In the genomic region with DNA sequence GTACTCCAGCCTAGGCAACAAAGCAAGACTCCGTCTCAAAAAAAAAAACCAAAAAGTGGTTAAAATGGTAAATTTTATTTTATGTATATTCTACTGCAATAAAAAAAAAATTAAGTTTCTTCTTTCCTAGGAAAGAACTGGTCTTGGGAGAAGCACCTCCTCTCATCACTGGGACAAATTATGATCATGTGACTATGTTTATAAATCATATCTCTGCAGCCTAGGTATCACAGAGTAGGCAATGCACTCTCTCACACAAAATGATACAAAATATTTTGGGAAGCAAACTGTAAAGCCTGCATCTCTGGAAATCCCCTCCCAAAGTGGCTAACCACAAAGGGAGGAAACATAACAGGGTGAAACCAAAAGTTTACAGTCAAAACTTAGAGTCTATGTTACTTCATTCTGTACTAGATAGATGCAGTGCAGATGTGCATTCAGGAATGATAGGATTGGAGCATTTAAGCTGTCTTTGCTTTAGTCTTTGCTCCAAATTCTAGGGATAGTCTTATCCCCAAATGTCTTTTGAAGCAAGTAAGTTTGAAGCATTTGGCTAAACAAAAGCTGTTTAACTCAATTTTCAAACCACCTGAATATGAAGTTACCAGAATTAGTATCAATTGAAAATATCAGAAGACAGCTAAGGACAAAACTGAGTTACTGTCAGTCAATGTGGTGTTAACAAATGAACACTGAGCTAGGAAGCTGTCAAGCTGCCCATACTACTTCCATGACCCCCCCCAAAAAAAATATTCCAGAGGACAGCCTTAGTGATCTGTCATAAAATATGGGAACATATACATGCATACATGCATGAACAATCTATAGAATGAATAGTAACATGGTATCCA, we compare ENCODE assay signal across 10 cellular contexts. TPM values are rescaled to one million over a fixed set of nuclear protein-coding genes. Genes with fewer than 3 reads are reported as not detected.
DNase-seq lines count a peak whose midpoint lies in the region; ATAC-seq and TF ChIP-seq lines count a peak whose summit lies in the region.
"Had no signal": no experiment of that assay in that cellular context is flagged by ENCODE, and none has a peak within 500 bp of the region (broad histone marks: within the 10 kb centered on the region; RNA-seq: fewer than 3 reads in every experiment).

No MANE protein-coding gene starts in this region.

- H4K20me1 ChIP-seq in BLaER1 treated with 17β-estradiol and CSF1 and Interleukin-3, amounts not matched to agents 10 nM and 100 nM = no peaks in the 10 kb centered on the region

- DNase-seq in AG08396 (ENCODE audit: low spot score) = no peak
- no peak for DNase-seq in HPDE6-E6E7 (ENCODE audit: extremely low spot score)
- no peak for DNase-seq in lower lobe of right lung
- DNase-seq in AG20443 (ENCODE audit: low spot score) = no peak
- DNase-seq: heart left ventricle, MG63 had no signal

- no peaks in the 10 kb centered on the region for H3K36me3 ChIP-seq in BLaER1 treated with 17β-estradiol and CSF1 and Interleukin-3, amounts not matched to agents 10 nM and 100 nM
- H3K36me3 ChIP-seq in lower lobe of right lung = no peaks in the 10 kb centered on the region
- H3K36me3 ChIP-seq: heart left ventricle, MG63 had no signal

- peak overlapping the region in 8 of 11 experiments; percentile 51 to 68 (median 62); a peak in 16 of 22 replicates for H3K27ac ChIP-seq in BLaER1 treated with 17β-estradiol and CSF1 and Interleukin-3, amounts not matched to agents 10 nM and 100 nM
- H3K27ac ChIP-seq in lower lobe of right lung = no peak overlapping the region
- H3K27ac ChIP-seq: heart left ventricle had no signal

- peak overlapping the region; percentile 3 for H3K27ac Mint-ChIP-seq in activated T-helper 17 cell treated with anti-CD3 and anti-CD28 coated beads, Interleukin-2, amount 50 U/mL, for 72 hours

- no peaks in the 10 kb centered on the region for H3K36me3 Mint-ChIP-seq in activated T-helper 17 cell treated with anti-CD3 and anti-CD28 coated beads, Interleukin-2, amount 50 U/mL, for 72 hours (ENCODE audit: low read depth)

- peaks cover 8% of the 10 kb centered on the region for H3K9me3 Mint-ChIP-seq in activated T-helper 17 cell treated with anti-CD3 and anti-CD28 coated beads, Interleukin-2, amount 50 U/mL, for 72 hours

- no peak for TF ChIP-seq CTCF in lower lobe of right lung (IDR thresholded peaks at IDR 0.05)

- peaks cover 29 to 56% (median 45%) of the 10 kb centered on the region in 11 experiments for H3K9me3 ChIP-seq in BLaER1 treated with 17β-estradiol and CSF1 and Interleukin-3, amounts not matched to agents 10 nM and 100 nM (replicated peaks in 1 of 11)
- no peaks in the 10 kb centered on the region for H3K9me3 ChIP-seq in lower lobe of right lung

- peaks cover 25 to 30% (median 28%) of the 10 kb centered on the region in 10 experiments for H3K4me1 ChIP-seq in BLaER1 treated with 17β-estradiol and CSF1 and Interleukin-3, amounts not matched to agents 10 nM and 100 nM
- H3K4me1 ChIP-seq in lower lobe of right lung = no peaks in the 10 kb centered on the region

- peak overlapping the region in 3 of 11 experiments; percentile 1 to 30 (median 8); a peak in 8 of 22 replicates for H3K9ac ChIP-seq in BLaER1 treated with 17β-estradiol and CSF1 and Interleukin-3, amounts not matched to agents 10 nM and 100 nM

- H3K4me3 ChIP-seq in BLaER1 treated with 17β-estradiol and CSF1 and Interleukin-3, amounts not matched to agents 10 nM and 100 nM = no peak overlapping the region
- H3K4me3 ChIP-seq in lower lobe of right lung = no peak overlapping the region
- H3K4me3 ChIP-seq: heart left ventricle, MG63 had no signal

- peak overlapping the region; percentile 29 for H3K4me3 Mint-ChIP-seq in activated T-helper 17 cell treated with anti-CD3 and anti-CD28 coated beads, Interleukin-2, amount 50 U/mL, for 72 hours

- ATAC-seq in GM19043 (IDR thresholded peaks at IDR 0.05; ENCODE audit: low read depth, unreplicated experiment) = peak; percentile 76
- ATAC-seq in HG03135 (IDR thresholded peaks at IDR 0.05; ENCODE audit: unreplicated experiment) = peak; percentile 64
- ATAC-seq in activated T-helper 17 cell treated with anti-CD3 and anti-CD28 coated beads, Interleukin-2, amount 50 U/mL, for 72 hours (replicated peaks) = peak; percentile 98
- ATAC-seq in lower lobe of right lung = no peak

- peak overlapping the region; percentile 64 to 85 (median 73) for H3K4me2 ChIP-seq in BLaER1 treated with 17β-estradiol and CSF1 and Interleukin-3, amounts not matched to agents 10 nM and 100 nM

- intact Hi-C loops in lower lobe of right lung (cut with DNase I) = no loop called here

- no peaks in the 10 kb centered on the region for H3K27me3 ChIP-seq in BLaER1 treated with 17β-estradiol and CSF1 and Interleukin-3, amounts not matched to agents 10 nM and 100 nM
- no peaks in the 10 kb centered on the region for H3K27me3 ChIP-seq in lower lobe of right lung (ENCODE audit: low read depth)
- H3K27me3 ChIP-seq: heart left ventricle, MG63 had no signal

- no peaks in the 10 kb centered on the region for H3K27me3 Mint-ChIP-seq in activated T-helper 17 cell treated with anti-CD3 and anti-CD28 coated beads, Interleukin-2, amount 50 U/mL, for 72 hours

- H3K4me1 Mint-ChIP-seq in activated T-helper 17 cell treated with anti-CD3 and anti-CD28 coated beads, Interleukin-2, amount 50 U/mL, for 72 hours = peaks cover 37% of the 10 kb centered on the region

RNA-seq across cellular contexts. Expression of gene MALT1, which starts 21.1 kb away (rescaled TPM):
- 10 to 100 TPM; 45.3 to 92.3 TPM for total RNA-seq in activated T-helper 17 cell treated with anti-CD3 and anti-CD28 coated beads, Interleukin-2, amount 50 U/mL, for 72 hours
- 23.1 TPM for total RNA-seq in lower lobe of right lung

RNA-seq across cellular contexts. Expression of gene ALPK2, which starts 21.3 kb away (rescaled TPM):
- total RNA-seq in activated T-helper 17 cell treated with anti-CD3 and anti-CD28 coated beads, Interleukin-2, amount 50 U/mL, for 72 hours = 1 to 10 TPM in 1 of 2 donors, under 1 TPM in 1; 0.65 to 2.6 TPM
- not detected for total RNA-seq in lower lobe of right lung

Comparison
In these comparisons a context has a peak if more than half of its experiments do, and no peak if none do; other contexts are left out.
1. ATAC-seq: peak in GM19043 (single experiment), HG03135 (single experiment) and activated T-helper 17 cell treated with anti-CD3 and anti-CD28 coated beads, Interleukin-2, amount 50 U/mL, for 72 hours (single experiment); none in lower lobe of right lung (0 of 2).